ENCODE assay signal across 10 cellular contexts in the genomic region with DNA sequence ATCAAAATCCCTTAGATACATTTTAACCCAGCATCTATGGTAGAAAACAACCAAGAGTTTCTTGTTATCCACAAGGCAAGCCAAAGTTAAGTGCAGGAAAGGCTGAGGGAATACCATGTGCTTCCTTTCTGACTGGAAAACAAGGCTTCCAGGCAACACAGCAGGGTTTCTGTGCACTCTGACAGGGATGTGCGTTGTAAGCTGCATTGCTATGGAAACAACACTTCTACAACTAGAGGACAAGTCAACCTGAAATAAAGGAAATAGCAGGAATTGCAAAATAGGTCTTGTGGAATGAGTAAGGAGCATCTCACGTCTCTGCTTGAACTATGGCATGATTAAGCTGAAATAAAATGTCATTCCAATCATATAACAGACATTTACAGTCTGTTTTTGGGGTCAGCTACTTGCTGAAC. TPM values are rescaled to one million over a fixed set of nuclear protein-coding genes. Genes with fewer than 3 reads are reported as not detected.
DNase-seq lines count a peak whose midpoint lies in the region; ATAC-seq, FAIRE-seq and TF ChIP-seq lines count a peak whose summit lies in the region.
"Had no signal": no experiment of that assay in that cellular context is flagged by ENCODE, and none has a peak within 500 bp of the region (broad histone marks: within the 10 kb centered on the region; RNA-seq: fewer than 3 reads in every experiment).

No MANE protein-coding gene starts in this region.

- peaks cover 43% of the 10 kb centered on the region for H3K36me3 ChIP-seq in RWPE2 (ENCODE audit: low read depth)
- no peaks in the 10 kb centered on the region for H3K36me3 ChIP-seq in prostate gland

- no peaks in the 10 kb centered on the region for H3K9me3 ChIP-seq in RWPE2 (ENCODE audit: severe bottlenecking)
- H3K9me3 ChIP-seq in prostate gland, result no peaks in the 10 kb centered on the region

- TF ChIP-seq CTCF in RWPE2 (IDR thresholded peaks at IDR 0.05; ENCODE audit: poor library complexity, severe bottlenecking) (no peak), fibroblast of villous mesenchyme (IDR thresholded peaks at IDR 0.05; ENCODE audit: insufficient read depth, low read depth, low read length) (no peak), prostate gland (IDR thresholded peaks at IDR 0.05) (no peak)

- TF ChIP-seq POLR2A in GM12891 (IDR thresholded peaks at IDR 0.05; ENCODE audit: low read depth, low read length) (no peak), prostate gland (IDR thresholded peaks at IDR 0.05) (no peak)

- ATAC-seq in RWPE2 (ENCODE audit: low read depth), result peak; percentile 87
- no peak for ATAC-seq in stimulated activated memory B cell treated with anti-CD40 and anti-IgM and Interleukin-4, amounts not matched to agents 10 μg/mL and 1 μg/mL and 100 μg/mL, for 72 hours
- ATAC-seq: activated naive CD8-positive, alpha-beta T cell treated with anti-CD3 and anti-CD28 coated beads, Interleukin-2, amount 50 U/mL, for 24 hours had no signal

- no peaks in the 10 kb centered on the region for H3K9me3 Mint-ChIP-seq in stimulated activated memory B cell treated with anti-CD40 and anti-IgM and Interleukin-4, amounts not matched to agents 10 μg/mL and 1 μg/mL and 100 μg/mL, for 72 hours
- H3K9me3 Mint-ChIP-seq: activated naive CD8-positive, alpha-beta T cell treated with anti-CD3 and anti-CD28 coated beads, Interleukin-2, amount 50 U/mL, for 24 hours had no signal

- H3K4me3 ChIP-seq in RWPE2 (ENCODE audit: severe bottlenecking) (no peak overlapping the region), fibroblast of villous mesenchyme (ENCODE audit: low read depth, low read length) (no peak overlapping the region), prostate gland (no peak overlapping the region)

- H3K27me3 ChIP-seq in RWPE2 (ENCODE audit: insufficient read depth, poor library complexity, severe bottlenecking) (no peaks in the 10 kb centered on the region), prostate gland (replicated peaks; ENCODE audit: insufficient read depth) (no peaks in the 10 kb centered on the region)

- H3K4me1 ChIP-seq in RWPE2 (ENCODE audit: insufficient read depth, poor library complexity, severe bottlenecking) (peaks cover 60% of the 10 kb centered on the region), prostate gland (replicated peaks) (no peaks in the 10 kb centered on the region)

- WGBS in prostate gland, result 16% methylated on average over 2 of the region's 2 CpGs

- DNase-seq in GM12891 (ENCODE audit: insufficient read length, low spot score) (no peak), RWPE2 (ENCODE audit: low spot score) (peak; percentile 77), fibroblast of villous mesenchyme (ENCODE audit: low read depth) (peak; percentile 95), prostate gland (ENCODE audit: low spot score) (peak; percentile 21), NCI-H1694 (lab: John Stamatoyannopoulos, UW) (no peak), HUDEP-2 (lab: John Stamatoyannopoulos, UW; ENCODE audit: unreplicated experiment in 76 of 76) (no peak)
- DNase-seq in activated naive CD4-positive, alpha-beta T cell treated with anti-CD3 and anti-CD28 coated beads, Interleukin-2, amount 50 U/mL, for 16 hours, result no peak
- DNase-seq: activated naive CD8-positive, alpha-beta T cell treated with anti-CD3 and anti-CD28 coated beads, Interleukin-2, amount 50 U/mL, for 24 hours; NCI-H774 had no signal

- H3K27me3 Mint-ChIP-seq in stimulated activated memory B cell treated with anti-CD40 and anti-IgM and Interleukin-4, amounts not matched to agents 10 μg/mL and 1 μg/mL and 100 μg/mL, for 72 hours, result peaks cover 74% of the 10 kb centered on the region

- H3K4me1 Mint-ChIP-seq in stimulated activated memory B cell treated with anti-CD40 and anti-IgM and Interleukin-4, amounts not matched to agents 10 μg/mL and 1 μg/mL and 100 μg/mL, for 72 hours, result peaks cover 41% of the 10 kb centered on the region

- H3K27ac Mint-ChIP-seq in stimulated activated memory B cell treated with anti-CD40 and anti-IgM and Interleukin-4, amounts not matched to agents 10 μg/mL and 1 μg/mL and 100 μg/mL, for 72 hours, result no peak overlapping the region
- H3K27ac Mint-ChIP-seq: activated naive CD8-positive, alpha-beta T cell treated with anti-CD3 and anti-CD28 coated beads, Interleukin-2, amount 50 U/mL, for 24 hours had no signal

- peak overlapping the region; percentile 96 for H3K27ac ChIP-seq in RWPE2 (ENCODE audit: poor library complexity, severe bottlenecking)
- peak overlapping the region in 1 of 2 donors; percentile 16 for H3K27ac ChIP-seq in prostate gland

- H3K36me3 Mint-ChIP-seq in stimulated activated memory B cell treated with anti-CD40 and anti-IgM and Interleukin-4, amounts not matched to agents 10 μg/mL and 1 μg/mL and 100 μg/mL, for 72 hours, result peaks cover 66% of the 10 kb centered on the region

- FAIRE-seq in GM12891 (lab: Jason Lieb, UNC), result peak; percentile 87

- intact Hi-C loops in prostate gland (cut with DNase I), result no loop called here

- H3K4me3 Mint-ChIP-seq in stimulated activated memory B cell treated with anti-CD40 and anti-IgM and Interleukin-4, amounts not matched to agents 10 μg/mL and 1 μg/mL and 100 μg/mL, for 72 hours, result no peak overlapping the region
- H3K4me3 Mint-ChIP-seq: activated naive CD8-positive, alpha-beta T cell treated with anti-CD3 and anti-CD28 coated beads, Interleukin-2, amount 50 U/mL, for 24 hours had no signal

TF ChIP-seq in GM12891, 5 proteins besides CTCF, POLR2A, EP300 and RAD21:
- TF ChIP-seq POLR2AphosphoS5 (IDR thresholded peaks at IDR 0.05; ENCODE audit: low read depth, low read length) (no peak), SPI1 (IDR thresholded peaks at IDR 0.05; ENCODE audit: low read depth, low read length) (no peak), POU2F2 (IDR thresholded peaks at IDR 0.05; ENCODE audit: low read depth, low read length) (no peak), TAF1 (IDR thresholded peaks at IDR 0.05; ENCODE audit: low read depth, low read length) (no peak), PAX5 (IDR thresholded peaks at IDR 0.05; ENCODE audit: insufficient read depth, low read length, severe bottlenecking) (no peak)

RNA-seq across cellular contexts. Expression of a gene that starts 55.3 kb away (rescaled TPM):
- polyA plus RNA-seq in GM12891 (2012; ENCODE audit: low read depth, missing spikeins), result 43.8 TPM
- total RNA-seq in fibroblast of villous mesenchyme (38.0 and 39.7 TPM in 2 replicates), prostate gland (100 to 1,000 TPM in 1 of 2 donors, 10 to 100 TPM in 1; 67.9 to 101 TPM)

Comparison
In these comparisons a context has a peak if more than half of its experiments do, and no peak if none do; other contexts are left out.
1. DNase-seq: peak in RWPE2 (single experiment), fibroblast of villous mesenchyme (single experiment) and prostate gland (single experiment); none in GM12891 (single experiment), NCI-H1694 (single experiment), activated naive CD4-positive, alpha-beta T cell treated with anti-CD3 and anti-CD28 coated beads, Interleukin-2, amount 50 U/mL, for 16 hours (single experiment) and HUDEP-2 (0 of 76).